8 cellular contexts compared by ENCODE assay signal in the genomic region with DNA sequence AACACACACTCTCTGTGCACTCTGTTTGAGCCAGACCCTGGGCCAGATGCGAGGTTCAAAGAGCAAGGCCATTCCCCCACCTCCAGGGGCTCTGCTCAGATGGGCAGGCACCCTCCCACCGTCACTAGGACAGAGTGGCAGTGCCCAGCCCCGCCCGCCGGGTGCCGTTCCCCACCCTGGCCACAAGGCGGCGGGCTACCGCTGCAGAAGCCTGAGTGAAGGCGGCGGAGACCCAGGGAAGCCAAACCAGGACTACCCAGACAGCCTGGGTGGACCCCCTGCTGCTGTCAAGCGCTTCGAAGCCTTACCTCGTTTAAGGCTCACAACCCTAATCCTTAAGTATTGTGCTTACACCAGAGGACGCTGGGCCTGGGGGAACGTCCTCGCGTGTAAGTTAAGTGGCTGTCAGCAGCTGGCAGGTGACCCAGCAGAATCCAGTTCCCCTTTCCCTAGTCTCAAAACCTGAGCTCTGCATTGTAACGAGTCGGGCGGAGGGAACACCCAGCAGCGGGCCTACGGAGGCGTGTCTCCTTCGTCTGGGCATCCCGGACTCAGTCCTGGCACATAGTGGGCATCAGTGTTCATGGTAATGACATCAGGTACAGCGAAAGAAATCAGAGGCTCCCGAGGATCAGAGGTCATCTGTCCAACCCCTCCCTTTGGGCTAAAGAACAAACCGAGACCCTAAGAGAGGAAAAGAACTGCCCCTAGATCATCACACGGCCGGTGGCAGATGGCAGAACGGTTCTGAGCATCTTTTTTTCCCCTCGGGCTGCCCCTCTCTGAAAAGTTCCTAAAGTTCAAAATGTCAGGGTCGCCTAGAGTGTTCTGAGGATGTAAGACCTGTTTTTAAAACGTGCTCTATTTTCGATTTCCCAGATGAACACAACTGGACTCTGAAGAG. TPM values are rescaled to one million over a fixed set of nuclear protein-coding genes. Genes with fewer than 3 reads are reported as not detected.
DNase-seq lines count a peak whose midpoint lies in the region; TF ChIP-seq lines count a peak whose summit lies in the region.

No MANE protein-coding gene starts in this region.

- TF ChIP-seq CTCF in left ventricle myocardium inferior (IDR thresholded peaks at IDR 0.05; ENCODE audit: borderline replicate concordance) (peak; percentile 98), sigmoid colon (IDR thresholded peaks at IDR 0.05) (peak; percentile 73 to 99 (median 96))

- H4K20me1 ChIP-seq in GM23248 (ENCODE audit: insufficient read depth) = no peaks in the 10 kb centered on the region

- H3K9me2 ChIP-seq in GM23248 (ENCODE audit: insufficient read depth) = no peaks in the 10 kb centered on the region

- H3K9ac ChIP-seq in GM23248 = no peak overlapping the region
- no peak overlapping the region for H3K9ac ChIP-seq in adipocyte (ENCODE audit: low read length)

- H3K36me3 ChIP-seq in GM23248 (ENCODE audit: low read depth) (no peaks in the 10 kb centered on the region), adipocyte (ENCODE audit: control insufficient read depth, insufficient read depth, low read length, severe bottlenecking) (no peaks in the 10 kb centered on the region), left ventricle myocardium inferior (no peaks in the 10 kb centered on the region), sigmoid colon (no peaks in the 10 kb centered on the region)

- H3K4me3 ChIP-seq in GM23248 (peak overlapping the region; percentile 52; the same call in 1 of the 2 replicates), adipocyte (ENCODE audit: low read length) (no peak overlapping the region), left ventricle myocardium inferior (peak overlapping the region; percentile 41), sigmoid colon (no peak overlapping the region)

- peaks cover 9% of the 10 kb centered on the region for H3F3A ChIP-seq in GM23248 (ENCODE audit: insufficient read depth)

- H3K9me3 ChIP-seq in GM23248 (ENCODE audit: low read depth) (no peaks in the 10 kb centered on the region), adipocyte (ENCODE audit: control insufficient read depth, low read length) (no peaks in the 10 kb centered on the region), left ventricle myocardium inferior (replicated peaks) (no peaks in the 10 kb centered on the region), sigmoid colon (no peaks in the 10 kb centered on the region)

- DNase-seq in DMS153 (lab: John Stamatoyannopoulos, UW) (peak; percentile 63), GM23248 (peak; percentile 76), NCI-H128 (lab: John Stamatoyannopoulos, UW; ENCODE audit: unreplicated experiment) (peak; percentile 61), T-helper 1 cell (peak; percentile 51 to 75 (median 68)), adipocyte (ENCODE audit: low read depth) (peak; percentile 85), left ventricle myocardium inferior (peak; percentile 73), sigmoid colon (peak; percentile 78), mesenteric fat pad (ENCODE audit: low spot score) (no peak)

- in situ Hi-C loops in GM23248 (cut with MboI) = no loop called here

- 5% methylated on average over 36 of the region's 36 CpGs for WGBS in GM23248 (ENCODE audit: low coverage in 1 of 2, low lambda C conversion rate in 2 of 2, missing lambda C conversion rate in 2 of 2), 2 experiments
- 11 to 14% methylated on average over 36 of the region's 36 CpGs for WGBS in sigmoid colon, 2 donors

- peak overlapping the region; percentile 49 for H3K4me2 ChIP-seq in GM23248 (ENCODE audit: unreplicated experiment)

- no peak overlapping the region for H2AFZ ChIP-seq in GM23248

- H3K79me2 ChIP-seq in GM23248 (ENCODE audit: insufficient read depth) = no peaks in the 10 kb centered on the region

- 0 out of 2 replicates have a peak, but pooled peaks cover 4% of the 10 kb centered on the region for H3K4me1 ChIP-seq in GM23248 (ENCODE audit: insufficient read depth)
- H3K4me1 ChIP-seq in adipocyte (ENCODE audit: control insufficient read depth, insufficient read depth, low read length) = peaks cover 12% of the 10 kb centered on the region
- H3K4me1 ChIP-seq in left ventricle myocardium inferior = peaks cover 86% of the 10 kb centered on the region
- peaks cover 0 to 57% (median 54%) of the 10 kb centered on the region in 4 donors for H3K4me1 ChIP-seq in sigmoid colon

- TF ChIP-seq EP300 in sigmoid colon (IDR thresholded peaks at IDR 0.05) = no peak

- TF ChIP-seq POLR2A in sigmoid colon (IDR thresholded peaks at IDR 0.05) = no peak

- intact Hi-C loops in left ventricle myocardium inferior (cut with micrococcal nuclease) (no loop called here), sigmoid colon (cut with DNase I) (no loop called here)

- H3K27me3 ChIP-seq in GM23248 (replicated peaks; ENCODE audit: insufficient read depth) (peaks cover 24% of the 10 kb centered on the region), adipocyte (replicated peaks; ENCODE audit: control insufficient read depth, insufficient read depth, low read length) (peaks cover 4% of the 10 kb centered on the region), left ventricle myocardium inferior (ENCODE audit: low read depth) (peaks cover 44% of the 10 kb centered on the region), sigmoid colon (peaks cover 36 to 69% (median 66%) of the 10 kb centered on the region in 3 donors)

- H3K27ac ChIP-seq in GM23248 = no peak overlapping the region
- H3K27ac ChIP-seq in left ventricle myocardium inferior (replicated peaks) = peak overlapping the region; percentile 36
- no peak overlapping the region for H3K27ac ChIP-seq in sigmoid colon

RNA-seq across cellular contexts. Expression of a gene that starts 4.4 kb away (rescaled TPM):
- total RNA-seq in GM23248 (2014; rRNA removed; shearing (Covaris generic)) = 1.3 and 3.4 TPM in 2 replicates
- polyA plus RNA-seq in GM23248 (2016; fragmentation: Nextera tagmentation; extraction: Ambion mirVana) (0.33 and 0.59 TPM in 2 replicates), sigmoid colon (100 to 1,000 TPM in 1 of 3 donors, 10 to 100 TPM in 2; 40.8 to 144 (median 59.4) TPM)
- total RNA-seq in left ventricle myocardium inferior (15.1 TPM), sigmoid colon (10 to 100 TPM in 1 of 4 donors, 1 to 10 TPM in 3; 9.1 to 16.6 (median 9.5) TPM), mesenteric fat pad (27.3 TPM)

Comparison
In these comparisons a context has a peak if more than half of its experiments do, and no peak if none do; other contexts are left out.
1. H3K4me3 ChIP-seq: peak in GM23248 (single experiment) and left ventricle myocardium inferior (single experiment); none in adipocyte (single experiment) and sigmoid colon (0 of 4).